Comparison of ENCODE assay signal across 12 cellular contexts in genomic region chr1:107952989-107953388, GRCh38. TPM values are rescaled to one million over a fixed set of nuclear protein-coding genes. Genes with fewer than 3 reads are reported as not detected.
DNase-seq lines count a peak whose midpoint lies in the region; FAIRE-seq and TF ChIP-seq lines count a peak whose summit lies in the region.
"Had no signal": no experiment of that assay in that cellular context is flagged by ENCODE, and none has a peak within 500 bp of the region (broad histone marks: within the 10 kb centered on the region; RNA-seq: fewer than 3 reads in every experiment).

No MANE protein-coding gene starts in this region.

- no peak for TF ChIP-seq POLR2A in GM12891 (IDR thresholded peaks at IDR 0.05; ENCODE audit: low read depth, low read length)

- no peak for FAIRE-seq in GM12891 (lab: Jason Lieb, UNC)
- FAIRE-seq: bronchial epithelial cell, endometrium had no signal

- peak; percentile 42 for DNase-seq in Daoy (ENCODE audit: low read depth)
- peak; percentile 54 to 62 for DNase-seq in NCI-H526 (lab: John Stamatoyannopoulos, UW)
- peak; percentile 72 to 84 for DNase-seq in dermis microvascular lymphatic vessel endothelial cell (ENCODE audit: low read depth in 2 of 2)
- DNase-seq in myocyte (ENCODE audit: low read depth), result peak; percentile 35
- DNase-seq in NCI-H748 treated with DMSO at 0.1 percent for 48 hours (lab: John Stamatoyannopoulos, UW), result no peak
- DNase-seq in GM12891 (ENCODE audit: insufficient read length, low spot score), result no peak
- DNase-seq in iPS-NIHi7 (ENCODE audit: extremely low spot score), result no peak
- DNase-seq: activated naive CD4-positive, alpha-beta T cell treated with anti-CD3 and anti-CD28 coated beads, Interleukin-2, amount 10 ng/mL, durations not matched to agents 7 days and 5 days; WERI-Rb-1 had no signal

TF ChIP-seq in GM12891, 5 proteins besides CTCF, POLR2A, EP300 and RAD21:
- TF ChIP-seq POLR2AphosphoS5 (IDR thresholded peaks at IDR 0.05; ENCODE audit: low read depth, low read length) (no peak), TAF1 (IDR thresholded peaks at IDR 0.05; ENCODE audit: low read depth, low read length) (no peak), POU2F2 (IDR thresholded peaks at IDR 0.05; ENCODE audit: low read depth, low read length) (no peak), PAX5 (IDR thresholded peaks at IDR 0.05; ENCODE audit: insufficient read depth, low read length, severe bottlenecking) (no peak), SPI1 (IDR thresholded peaks at IDR 0.05; ENCODE audit: low read depth, low read length) (no peak)

RNA-seq across cellular contexts. Expression of gene VAV3, which starts 12.0 kb away (rescaled TPM):
- 2.4 and 3.8 TPM in 2 replicates for total RNA-seq in Daoy (2014; rRNA removed; shearing (Covaris generic))
- total RNA-seq in dermis microvascular lymphatic vessel endothelial cell, result 36.1 and 51.6 TPM in 2 replicates
- total RNA-seq in myocyte, result 1.4 and 1.8 TPM in 2 replicates
- 0.24 TPM for polyA plus RNA-seq in myocyte (2012)
- 0.06 TPM for polyA plus RNA-seq in GM12891 (2012; ENCODE audit: low read depth, missing spikeins)
- total RNA-seq: SJSA1 had no signal

Comparison
In these comparisons a context has a peak if more than half of its experiments do, and no peak if none do; other contexts are left out.
1. DNase-seq: peak in Daoy (single experiment), NCI-H526 (2 of 2), dermis microvascular lymphatic vessel endothelial cell (2 of 2) and myocyte (single experiment); none in NCI-H748 treated with DMSO at 0.1 percent for 48 hours (single experiment), GM12891 (single experiment) and iPS-NIHi7 (single experiment).